8 cellular contexts compared by ENCODE assay signal in genomic region chr4:121800961-121801714, GRCh38. TPM values are rescaled to one million over a fixed set of nuclear protein-coding genes. Genes with fewer than 3 reads are reported as not detected.
DNase-seq lines count a peak whose midpoint lies in the region; ATAC-seq, FAIRE-seq and TF ChIP-seq lines count a peak whose summit lies in the region.

EXOSC9 (plus strand) TSS chr4:121801323; CDS start chr4:121801425, 102 bp downstream.

- intact Hi-C loops in kidney (cut with DNase I), result no loop called here

- H3K9me3 Mint-ChIP-seq in chondrocyte (ENCODE audit: low read depth), result no peaks in the 10 kb centered on the region

- TF ChIP-seq CTCF in AG10803 (conservative IDR thresholded peaks at IDR 0.05; ENCODE audit: low read length) (no peak), chondrocyte (IDR thresholded peaks at IDR 0.05) (no peak), kidney (IDR thresholded peaks at IDR 0.05; ENCODE audit: borderline replicate concordance, extremely low read depth, insufficient read depth) (no peak)

- peak; percentile 71 for ATAC-seq in GM19043 (IDR thresholded peaks at IDR 0.05; ENCODE audit: low read depth, unreplicated experiment)
- ATAC-seq in HG03378 (IDR thresholded peaks at IDR 0.05; ENCODE audit: unreplicated experiment), result peak; percentile 78

- H3K4me3 Mint-ChIP-seq in chondrocyte (ENCODE audit: unreplicated experiment), result peak within 1 kb of the TSS; percentile 89

- FAIRE-seq in kidney (lab: Jason Lieb, UNC), result peak; percentile 27

- peaks cover 4% of the 10 kb centered on the region for H3K36me3 Mint-ChIP-seq in chondrocyte (ENCODE audit: low read depth)

- no peaks in the 10 kb centered on the region for H3K9me3 ChIP-seq in kidney (ENCODE audit: control insufficient read depth in 1 of 2, low read length in 2 of 2)

- peak within 1 kb of the TSS; percentile 47 to 91 for H3K27ac ChIP-seq in kidney (ENCODE audit: low read depth in 2 of 2, low read length in 2 of 2)

- peak within 1 kb of the TSS; percentile 98 for H3K27ac Mint-ChIP-seq in chondrocyte (ENCODE audit: unreplicated experiment)

- H3K4me3 ChIP-seq in AG10803 (ENCODE audit: low read length) (peak within 1 kb of the TSS; percentile 98), kidney (ENCODE audit: low read length in 2 of 2) (peak within 1 kb of the TSS; percentile 81 to 97)

- H3K4me1 Mint-ChIP-seq in chondrocyte (ENCODE audit: low read depth), result peaks cover 22% of the 10 kb centered on the region

- H3K27me3 Mint-ChIP-seq in chondrocyte (ENCODE audit: low read depth), result no peaks in the 10 kb centered on the region

- DNase-seq in AG10803 (ENCODE audit: low read depth) (peak; percentile 95), NCI-H510A (lab: John Stamatoyannopoulos, UW) (peak; percentile 74), chondrocyte (ENCODE audit: low spot score) (peak; percentile 94), kidney (peak; percentile 96)
- DNase-seq in activated CD4-positive, alpha-beta T cell treated with anti-CD3 and anti-CD28 coated beads for 1 hour, result peak; percentile 90
- peak; percentile 95 for DNase-seq in stimulated activated CD4-positive, alpha-beta T cell treated with anti-CD3 and anti-CD28 coated beads, Interleukin-15, amount 100 ng/mL, for 24 hours

- H3K4me1 ChIP-seq in kidney (ENCODE audit: control insufficient read depth in 1 of 2, insufficient read depth in 1 of 2, low read depth in 1 of 2, low read length in 2 of 2), result peaks cover 0 to 2% of the 10 kb centered on the region in 2 donors

- peak within 1 kb of the TSS; percentile 82 to 92 for H3K9ac ChIP-seq in kidney (ENCODE audit: low read length in 2 of 2)

- peaks cover 6 to 8% of the 10 kb centered on the region in 2 donors for H3K36me3 ChIP-seq in kidney (ENCODE audit: control insufficient read depth in 1 of 2, insufficient read depth in 2 of 2, low read length in 2 of 2)

RNA-seq across cellular contexts. Expression of gene EXOSC9, which starts in this region (rescaled TPM):
- total RNA-seq in chondrocyte, result 15.8 to 28.7 TPM (median 16.3 TPM) in 3 replicates
- total RNA-seq in kidney, result 17.6 TPM
- 19.9 TPM for polyA plus RNA-seq in kidney (ENCODE audit: insufficient read depth, low read depth, low replicate concordance)

Comparison
In these comparisons a context has a peak if more than half of its experiments do, and no peak if none do; other contexts are left out.
1. Peak in every context shown above with its lines: DNase-seq, ATAC-seq, H3K4me3 ChIP-seq and H3K27ac ChIP-seq.